In the genomic region with DNA sequence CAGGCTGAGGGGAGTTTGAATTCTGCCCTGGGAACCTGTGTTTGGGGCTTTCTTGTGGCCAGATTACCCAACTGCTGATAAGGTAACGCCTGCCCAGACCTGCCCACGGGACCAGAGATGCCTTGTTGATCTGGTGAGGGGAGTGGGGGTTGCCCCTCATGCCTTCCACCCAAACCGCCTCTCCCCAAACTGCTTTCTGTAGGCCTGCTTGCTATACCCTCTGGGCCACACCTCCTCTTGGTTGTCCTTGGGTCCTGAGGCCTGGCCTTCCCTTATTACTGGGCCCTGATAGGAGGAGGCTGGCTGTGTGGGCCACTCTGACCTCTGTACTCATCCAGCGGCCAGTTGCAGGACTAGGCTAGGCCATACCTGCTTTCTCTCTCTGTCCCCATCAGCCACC, we compare ENCODE assay signal across 16 cellular contexts. TPM values are rescaled to one million over a fixed set of nuclear protein-coding genes. Genes with fewer than 3 reads are reported as not detected.
"Had no signal": no experiment of that assay in that cellular context is flagged by ENCODE, and none has a peak within 500 bp of the region (broad histone marks: within the 10 kb centered on the region; RNA-seq: fewer than 3 reads in every experiment).

No MANE protein-coding gene starts in this region.

- H3K4me3 ChIP-seq: body of pancreas, cardiac muscle cell, lower lobe of right lung, mucosa of descending colon, tibial artery had no signal

- H3K36me3 ChIP-seq: cardiac muscle cell, lower lobe of right lung, tibial artery had no signal

- H3K9me3 ChIP-seq: body of pancreas, lower lobe of right lung, mucosa of descending colon, tibial artery had no signal

- H3K27me3 ChIP-seq: body of pancreas, tibial artery had no signal

- ATAC-seq: body of pancreas, left lobe of liver, lower lobe of right lung, mucosa of descending colon had no signal

- H3K27ac ChIP-seq: body of pancreas, cardiac muscle cell, lower lobe of right lung, tibial artery had no signal

- DNase-seq: activated CD4-positive, alpha-beta T cell treated with anti-CD3 and anti-CD28 coated beads for 1 hour; activated gamma-delta T cell treated with Interleukin-2 at 50 U/mL for 16 hours; activated T-cell treated with anti-CD3 and anti-CD28 coated beads, Interleukin-2, amount 50 U/mL, for 1 hour; anterior cingulate cortex; body of pancreas; effector CD4-positive, alpha-beta T cell; foreskin fibroblast; mesendoderm; nephron progenitor cell; substantia nigra; T-helper 2 cell had no signal

RNA-seq across cellular contexts. Expression of a gene that starts 50.7 kb away (rescaled TPM):
- total RNA-seq: body of pancreas had no signal
- polyA plus RNA-seq: cardiac muscle cell had no signal
